ENCODE assay signal across 13 cellular contexts in genomic region chr6:151313060-151313459, GRCh38.
DNase-seq lines count a peak whose midpoint lies in the region; ATAC-seq and TF ChIP-seq lines count a peak whose summit lies in the region.
"Had no signal": no experiment of that assay in that cellular context is flagged by ENCODE, and none has a peak within 500 bp of the region (broad histone marks: within the 10 kb centered on the region; RNA-seq: fewer than 3 reads in every experiment).

No MANE protein-coding gene starts in this region.

- H3K79me2 ChIP-seq in hepatocyte: peaks cover 2% of the 10 kb centered on the region

- H3K27me3 ChIP-seq in hepatocyte (no peaks in the 10 kb centered on the region), sigmoid colon (no peaks in the 10 kb centered on the region)

- no peaks in the 10 kb centered on the region for H3K9me2 ChIP-seq in hepatocyte (replicated peaks; ENCODE audit: insufficient read depth)

- intact Hi-C loops in sigmoid colon (cut with DNase I): no loop called here

- no peak for TF ChIP-seq CTCF in hepatocyte (IDR thresholded peaks at IDR 0.05; ENCODE audit: poor library complexity)
- TF ChIP-seq CTCF in sigmoid colon (IDR thresholded peaks at IDR 0.05): no peak

- H3K9me3 ChIP-seq in hepatocyte (ENCODE audit: low read depth) (no peaks in the 10 kb centered on the region), sigmoid colon (no peaks in the 10 kb centered on the region)

- H3K4me1 ChIP-seq in hepatocyte (ENCODE audit: insufficient read depth): peaks cover 19% of the 10 kb centered on the region
- H3K4me1 ChIP-seq in sigmoid colon: peaks cover 0 to 63% (median 46%) of the 10 kb centered on the region in 4 donors

- WGBS in hepatocyte (ENCODE audit: low lambda C conversion rate, missing lambda C conversion rate): 49% methylated on average over 5 of the region's 5 CpGs
- 51 to 67% methylated on average over 5 of the region's 5 CpGs for WGBS in sigmoid colon, 2 donors

- H3K27ac ChIP-seq in hepatocyte (peak overlapping the region; percentile 76), sigmoid colon (peak overlapping the region in 3 of 4 donors; percentile 13 to 93 (median 80))

- H3K36me3 ChIP-seq in hepatocyte (replicated peaks; ENCODE audit: insufficient read depth, low read depth) (no peaks in the 10 kb centered on the region), sigmoid colon (no peaks in the 10 kb centered on the region)

- H3K4me3 ChIP-seq in hepatocyte (no peak overlapping the region), sigmoid colon (no peak overlapping the region)
- H3K4me3 ChIP-seq: smooth muscle cell had no signal

- H2AFZ ChIP-seq in hepatocyte: no peak overlapping the region

- H4K20me1 ChIP-seq in hepatocyte (ENCODE audit: insufficient read depth, poor library complexity, severe bottlenecking): no peaks in the 10 kb centered on the region

- DNase-seq in NCI-H1417 treated with DMSO at 0.1 percent for 48 hours (lab: John Stamatoyannopoulos, UW) (peak; percentile 92), NCI-H345 (lab: John Stamatoyannopoulos, UW) (peak; percentile 94), hepatocyte (ENCODE audit: low spot score) (peak; percentile 65), sigmoid colon (no peak), anterior cingulate cortex (lab: John Stamatoyannopoulos, UW) (no peak)
- no peak for DNase-seq in activated T-cell treated with anti-CD3 and anti-CD28 coated beads, Interleukin-2, amount 50 U/mL, for 48 hours
- DNase-seq: activated CD4-positive, alpha-beta T cell treated with anti-CD3 and anti-CD28 coated beads for 4 hours; effector memory CD4-positive, alpha-beta T cell; foreskin melanocyte; substantia nigra had no signal

- TF ChIP-seq EP300 in sigmoid colon (IDR thresholded peaks at IDR 0.05): no peak

- no peak for TF ChIP-seq POLR2A in sigmoid colon (IDR thresholded peaks at IDR 0.05)

- H3K4me2 ChIP-seq in hepatocyte: peak overlapping the region; percentile 21
- H3K4me2 ChIP-seq: smooth muscle cell had no signal

- no peak for ATAC-seq in HG03139 (IDR thresholded peaks at IDR 0.05; ENCODE audit: unreplicated experiment)
- ATAC-seq: left lobe of liver had no signal

Comparison
In these comparisons a context has a peak if more than half of its experiments do, and no peak if none do; other contexts are left out.
1. DNase-seq: peak in NCI-H1417 treated with DMSO at 0.1 percent for 48 hours (single experiment), NCI-H345 (single experiment) and hepatocyte (single experiment); none in sigmoid colon (single experiment), anterior cingulate cortex (0 of 58) and activated T-cell treated with anti-CD3 and anti-CD28 coated beads, Interleukin-2, amount 50 U/mL, for 48 hours (0 of 2).